In genomic region chr6:31065556-31065955, GRCh38 we compare ENCODE assay signal across 1 cellular context.
TF ChIP-seq lines count a peak whose summit lies in the region.

No MANE protein-coding gene starts in this region.

TF ChIP-seq in SK-N-SH, 30 proteins besides CTCF, POLR2A, EP300 and RAD21 (continued from another document):
- TF ChIP-seq TEAD4 (IDR thresholded peaks at IDR 0.05; ENCODE audit: borderline replicate concordance, insufficient read depth) (no peak), RCOR1 (IDR thresholded peaks at IDR 0.05; ENCODE audit: low read length) (no peak), YY1 (IDR thresholded peaks at IDR 0.05; ENCODE audit: low read depth) (no peak)
